12 cellular contexts compared by ENCODE assay signal in genomic region chr9:78958887-78959286, GRCh38.
DNase-seq lines count a peak whose midpoint lies in the region; ATAC-seq and TF ChIP-seq lines count a peak whose summit lies in the region.
"Had no signal": no experiment of that assay in that cellular context is flagged by ENCODE, and none has a peak within 500 bp of the region (broad histone marks: within the 10 kb centered on the region; RNA-seq: fewer than 3 reads in every experiment).

No MANE protein-coding gene starts in this region.

- H3K4me3 ChIP-seq in astrocyte of the spinal cord (ENCODE audit: low read depth, low read length) (no peak overlapping the region), osteoblast (ENCODE audit: insufficient read depth, low read length) (no peak overlapping the region)
- H3K4me3 ChIP-seq: coronary artery had no signal

- H2AFZ ChIP-seq in osteoblast (ENCODE audit: low read length) = no peak overlapping the region

- H3K4me2 ChIP-seq in osteoblast (ENCODE audit: insufficient read depth, low read length) = no peak overlapping the region

- H3K79me2 ChIP-seq in osteoblast (ENCODE audit: insufficient read depth, low read length) = no peaks in the 10 kb centered on the region

- in situ Hi-C loops in astrocyte of the spinal cord (cut with HindIII; ENCODE audit: low sequenced_read_pairs) = no loop called here

- no peaks in the 10 kb centered on the region for H4K20me1 ChIP-seq in osteoblast (ENCODE audit: insufficient read depth, low read length)

- no peaks in the 10 kb centered on the region for H3K36me3 ChIP-seq in osteoblast (ENCODE audit: insufficient read depth, low read length)

- ATAC-seq in GM19455 (IDR thresholded peaks at IDR 0.05; ENCODE audit: unreplicated experiment) = no peak
- ATAC-seq: activated CD8-positive, alpha-beta T cell treated with anti-CD3 and anti-CD28 coated beads, Interleukin-2, amount 10 ng/mL, durations not matched to agents 7 days and 5 days had no signal

- H3K27me3 ChIP-seq in osteoblast (ENCODE audit: insufficient read depth, low read length) = no peaks in the 10 kb centered on the region

- no peak overlapping the region for H3K27ac ChIP-seq in osteoblast (ENCODE audit: low read depth, low read length)
- H3K27ac ChIP-seq: coronary artery had no signal

- DNase-seq in NCI-H2081 (lab: John Stamatoyannopoulos, UW) (peak; percentile 7 to 58), NCI-H2081 treated with DMSO at 0.1 percent for 48 hours (lab: John Stamatoyannopoulos, UW) (no peak), NAMALWA (ENCODE audit: low spot score) (peak; percentile 41), astrocyte of the spinal cord (ENCODE audit: low read depth, low spot score) (no peak), osteoblast (ENCODE audit: insufficient read length, low spot score, missing footprints) (no peak)
- no peak for DNase-seq in stimulated activated CD8-positive, alpha-beta memory T cell treated with anti-CD3 and anti-CD28 coated beads, Interleukin-4, amount 100 ng/mL, for 48 hours
- DNase-seq in NK-92 treated with Interleukin-12 subunit alpha and Interleukin-12 subunit beta, amount 100 ng/mL, for 24 hours (lab: John Stamatoyannopoulos, UW) = no peak
- DNase-seq: activated CD8-positive, alpha-beta T cell treated with anti-CD3 and anti-CD28 coated beads, Interleukin-2, amount 10 ng/mL, durations not matched to agents 7 days and 5 days; EL; posterior cingulate gyrus had no signal

- H3K9me3 ChIP-seq in osteoblast (ENCODE audit: low read depth, low read length) = peaks cover 2% of the 10 kb centered on the region

- peaks cover 3% of the 10 kb centered on the region for H3K4me1 ChIP-seq in osteoblast (ENCODE audit: insufficient read depth, low read length)

- peak; percentile 14 for TF ChIP-seq CTCF in astrocyte of the spinal cord (IDR thresholded peaks at IDR 0.05; ENCODE audit: low read depth, low read length)
- peak; percentile 17 for TF ChIP-seq CTCF in osteoblast (IDR thresholded peaks at IDR 0.05; ENCODE audit: extremely low read depth, low read depth, low read length)

Comparison
In these comparisons a context has a peak if more than half of its experiments do, and no peak if none do; other contexts are left out.
1. DNase-seq: peak in NCI-H2081 (2 of 2) and NAMALWA (single experiment); none in NCI-H2081 treated with DMSO at 0.1 percent for 48 hours (single experiment), astrocyte of the spinal cord (single experiment), osteoblast (single experiment), stimulated activated CD8-positive, alpha-beta memory T cell treated with anti-CD3 and anti-CD28 coated beads, Interleukin-4, amount 100 ng/mL, for 48 hours (single experiment) and NK-92 treated with Interleukin-12 subunit alpha and Interleukin-12 subunit beta, amount 100 ng/mL, for 24 hours (single experiment).